8 cellular contexts compared by ENCODE assay signal in the genomic region with DNA sequence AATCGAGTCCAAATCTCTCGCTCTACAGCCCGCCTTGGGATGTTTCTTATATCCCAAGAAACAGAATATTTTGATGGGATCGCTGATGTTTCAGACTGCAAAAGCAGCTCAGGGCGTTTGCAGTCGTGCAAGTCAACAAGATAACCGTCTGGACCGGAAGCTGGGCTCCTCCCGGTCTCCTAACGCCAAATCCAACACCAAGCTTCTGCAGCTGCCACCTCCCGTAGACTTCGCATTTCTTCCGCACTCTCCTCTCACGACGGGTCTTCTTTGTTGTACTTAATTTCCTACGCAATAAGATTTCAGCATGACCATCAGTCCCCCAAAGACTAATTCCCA. TPM values are rescaled to one million over a fixed set of nuclear protein-coding genes. Genes with fewer than 3 reads are reported as not detected.
A peak's percentile ranks its signal among the peaks of the same experiment; 100 is the strongest.
DNase-seq lines count a peak whose midpoint lies in the region; ATAC-seq, FAIRE-seq and TF ChIP-seq lines count a peak whose summit lies in the region.
"Not testable (repeated sequence)": the region's sequence is repeated elsewhere in the genome, so short reads cannot be mapped to it uniquely, and the experiment has no call there.

No MANE protein-coding gene starts in this region.

- H3K9ac ChIP-seq in SK-N-SH: peak overlapping the region; percentile 87; the same call in 1 of the 2 replicates

- intact Hi-C loops in heart left ventricle (cut with DNase I); natural killer cell (cut with micrococcal nuclease): not testable (repeated sequence)

- not testable (repeated sequence) for H3K4me1 ChIP-seq in SK-N-SH (ENCODE audit: control insufficient read depth in 1 of 2, insufficient read depth in 2 of 2, low read depth in 1 of 2, low read length in 1 of 2)
- peaks cover 0 to 10% (median 0%) of the 10 kb centered on the region in 12 donors for H3K4me1 ChIP-seq in heart left ventricle

- TF ChIP-seq EP300 in SK-N-SH (IDR thresholded peaks at IDR 0.05; ENCODE audit: borderline replicate concordance in 1 of 2, low read depth in 1 of 2, low read length in 1 of 2): not testable (repeated sequence)

- not testable (repeated sequence) for H3K9me2 ChIP-seq in SK-N-SH

- not testable (repeated sequence) for H4K20me1 ChIP-seq in SK-N-SH (ENCODE audit: insufficient read depth)

- peak overlapping the region; percentile 92 to 99 (median 97) for H3K4me3 Mint-ChIP-seq in brain
- H3K4me3 Mint-ChIP-seq in natural killer cell: peak overlapping the region; percentile 99

- not testable (repeated sequence) for H3K36me3 ChIP-seq in SK-N-SH (replicated peaks in 1 of 2; ENCODE audit: control insufficient read depth in 1 of 2, insufficient read depth in 2 of 2, low read length in 1 of 2); heart left ventricle

- H3K27me3 ChIP-seq in SK-N-SH (ENCODE audit: insufficient read depth); heart left ventricle: not testable (repeated sequence)

- not testable (repeated sequence) for DNase-seq in GM12891 (ENCODE audit: insufficient read length, low spot score); SK-N-SH; natural killer cell
- DNase-seq in heart left ventricle: peak in 3 of 5 donors; percentile 63 to 68 (median 65)

- 0% methylated on average over 11 of the region's 16 CpGs for WGBS in SK-N-SH (ENCODE audit: low lambda C conversion rate)
- 0 to 1% (median 1%) methylated on average over 11 to 13 of the region's 16 CpGs; no CpG with 5 or more reads in 1 of the 4 donors for WGBS in heart left ventricle, 4 donors

- not testable (repeated sequence) for H3K9me3 ChIP-seq in SK-N-SH, heart left ventricle

- not testable (repeated sequence) for H3K36me3 Mint-ChIP-seq in brain, natural killer cell

- H3K79me2 ChIP-seq in SK-N-SH (ENCODE audit: insufficient read depth): peaks cover 40% of the 10 kb centered on the region

- FAIRE-seq in GM12891 (lab: Jason Lieb, UNC): peak; percentile 55

- H3K27ac ChIP-seq in SK-N-SH (ENCODE audit: low read depth in 2 of 2, low read length in 1 of 2): peak overlapping the region; percentile 69 to 81
- H3K27ac ChIP-seq in heart left ventricle: peak overlapping the region in 11 of 12 donors; percentile 72 to 94 (median 85)
- H3K27ac ChIP-seq in temporal lobe (ENCODE audit: low read depth, low read length): peak overlapping the region; percentile 50

- not testable (repeated sequence) for TF ChIP-seq RAD21 in SK-N-SH (IDR thresholded peaks at IDR 0.05; ENCODE audit: low read length)

- CTCF ChIA-PET in SK-N-SH (lab: Yijun Ruan, JAX): not testable (repeated sequence)

- not testable (repeated sequence) for TF ChIP-seq CTCF in SK-N-SH (IDR thresholded peaks at IDR 0.05); brain (conservative IDR thresholded peaks at IDR 0.05); heart left ventricle (IDR thresholded peaks at IDR 0.05); natural killer cell (IDR thresholded peaks at IDR 0.05)

- H3K4me3 ChIP-seq in SK-N-SH (ENCODE audit: low read depth in 2 of 2, low read length in 1 of 2): peak overlapping the region; percentile 57 to 74; a peak in 3 of 4 replicates
- peak overlapping the region; percentile 26 to 66 (median 56) for H3K4me3 ChIP-seq in heart left ventricle

- peak overlapping the region; percentile 82; the same call in 1 of the 2 replicates for H3K4me2 ChIP-seq in SK-N-SH

- H2AFZ ChIP-seq in SK-N-SH (ENCODE audit: low read depth): not testable (repeated sequence)

- H3K27ac Mint-ChIP-seq in brain (peak overlapping the region; percentile 97 to 99 (median 98)), natural killer cell (peak overlapping the region; percentile 85 to 96)

- not testable (repeated sequence) for H3K27me3 Mint-ChIP-seq in brain; natural killer cell (ENCODE audit: low read depth in 2 of 2)

- not testable (repeated sequence) for H3K9me3 Mint-ChIP-seq in brain, natural killer cell

- H3K4me1 Mint-ChIP-seq in brain (peaks cover 29% of the 10 kb centered on the region), natural killer cell (peaks cover 19 to 28% of the 10 kb centered on the region in 2 donors)

- not testable (repeated sequence) for H3F3A ChIP-seq in SK-N-SH (replicated peaks; ENCODE audit: insufficient read depth)

- POLR2A ChIA-PET in SK-N-SH (lab: Yijun Ruan, JAX): interaction anchor here (0.6 kb wide), 1 partner anchor 1989 kb away, joined by 4 read pairs; a partner anchor contains a TSS

- ATAC-seq in GM21737 (IDR thresholded peaks at IDR 0.05; ENCODE audit: unreplicated experiment) (peak; percentile 18), HG03196 (IDR thresholded peaks at IDR 0.05; ENCODE audit: unreplicated experiment) (peak; percentile 28), heart left ventricle (peak; percentile 78 to 87 (median 81)), natural killer cell (peak in 2 of 3 donors; percentile 3 to 16)

- TF ChIP-seq POLR2A in GM12891 (IDR thresholded peaks at IDR 0.05; ENCODE audit: low read depth, low read length); heart left ventricle (IDR thresholded peaks at IDR 0.05): not testable (repeated sequence)

TF ChIP-seq in SK-N-SH, 30 proteins besides CTCF, POLR2A, EP300 and RAD21:
- TF ChIP-seq GABPA (IDR thresholded peaks at IDR 0.05; ENCODE audit: low read depth): peak; percentile 23; the same call in 1 of the 2 replicates

RNA-seq across cellular contexts. Expression of a gene that starts 0.6 kb away (rescaled TPM):
- polyA plus RNA-seq in GM12891 (2012; ENCODE audit: low read depth, missing spikeins): 16.9 TPM
- 4.5 and 4.8 TPM in 2 replicates for polyA plus RNA-seq in SK-N-SH (2012; rRNA removed)
- 7.2 and 8.0 TPM in 2 replicates for polyA plus RNA-seq in SK-N-SH (2012; cell fraction: cytosol; rRNA removed)
- 3.5 and 4.8 TPM in 2 replicates for polyA plus RNA-seq in SK-N-SH (2012; cell fraction: nucleus; rRNA removed)
- polyA plus RNA-seq in brain (ENCODE audit: insufficient read depth, low read depth, low replicate concordance): 9.3 TPM
- total RNA-seq in heart left ventricle: 10 to 100 TPM in 1 of 9 donors, 1 to 10 TPM in 6, under 1 TPM in 2; 0.91 to 11.1 (median 1.9) TPM
- polyA plus RNA-seq in heart left ventricle: under 1 TPM; 0.61 to 0.87 TPM
- 1 to 10 TPM; 1.4 to 8.1 (median 5.6) TPM for total RNA-seq in natural killer cell
- 11.6 TPM for total RNA-seq in temporal lobe

RNA-seq across cellular contexts. Expression of a gene that starts 21.4 kb away (rescaled TPM):
- polyA plus RNA-seq in GM12891 (2012; ENCODE audit: low read depth, missing spikeins): 0.51 TPM
- polyA plus RNA-seq in SK-N-SH (2012; rRNA removed) (1.2 and 1.6 TPM in 2 replicates), brain (ENCODE audit: insufficient read depth, low read depth, low replicate concordance) (0.61 TPM), heart left ventricle (10 to 100 TPM in 1 of 2 donors, 1 to 10 TPM in 1; 1.7 to 12.6 TPM)
- polyA plus RNA-seq in SK-N-SH (2012; cell fraction: cytosol; rRNA removed): 0.71 and 0.73 TPM in 2 replicates
- 10.0 and 10.8 TPM in 2 replicates for polyA plus RNA-seq in SK-N-SH (2012; cell fraction: nucleus; rRNA removed)
- total RNA-seq in heart left ventricle (10 to 100 TPM in 1 of 9 donors, 1 to 10 TPM in 8; 3.8 to 10.2 (median 5.1) TPM), natural killer cell (100 to 1,000 TPM in 1 of 3 donors, 10 to 100 TPM in 2; 50.5 to 238 (median 72.9) TPM), temporal lobe (3.0 TPM)

RNA-seq across cellular contexts. Expression of a gene that starts 26.8 kb away (rescaled TPM):
- 0.76 TPM for polyA plus RNA-seq in GM12891 (2012; ENCODE audit: low read depth, missing spikeins)
- 10.1 and 11.0 TPM in 2 replicates for polyA plus RNA-seq in SK-N-SH (2012; rRNA removed)
- polyA plus RNA-seq in SK-N-SH (2012; cell fraction: cytosol; rRNA removed): 11.8 and 16.0 TPM in 2 replicates
- 6.9 and 7.4 TPM in 2 replicates for polyA plus RNA-seq in SK-N-SH (2012; cell fraction: nucleus; rRNA removed)
- 151 TPM for polyA plus RNA-seq in brain (ENCODE audit: insufficient read depth, low read depth, low replicate concordance)
- total RNA-seq in heart left ventricle: 1 to 10 TPM in 2 of 9 donors, under 1 TPM in 1, not detected in 6; 0.54 to 5.3 (median 1.1) TPM
- polyA plus RNA-seq in heart left ventricle: under 1 TPM in 1 of 2 donors, not detected in 1; 0.54 TPM
- not detected for total RNA-seq in natural killer cell
- 101 TPM for total RNA-seq in temporal lobe

Comparison
In these comparisons a context has a peak if more than half of its experiments do, and no peak if none do; other contexts are left out.
1. ATAC-seq: peak in every context shown above with its lines; median percentile 81 in heart left ventricle; 28 in HG03196; 18 in GM21737; 10 in natural killer cell.
2. RNA of a gene that starts 21.4 kb away (total RNA-seq): 50.5 to 238 TPM in natural killer cell; 3.8 to 10.2 TPM in heart left ventricle and 3.0 TPM in temporal lobe (single experiment); every median in the first group is over 4 times any median in the second.
3. RNA of a gene that starts 26.8 kb away (total RNA-seq): 101 TPM in temporal lobe (single experiment); 0.54 to 5.3 TPM in heart left ventricle and not detected in natural killer cell; every median in the first group is over 10 times any median in the second.
4. Peak in every context shown above with its lines, with median percentiles within 50 percentile points of each other: H3K27ac ChIP-seq.